Comparison of ENCODE assay signal across 8 cellular contexts in genomic region chr6:87756858-87757257, GRCh38. TPM values are rescaled to one million over a fixed set of nuclear protein-coding genes. Genes with fewer than 3 reads are reported as not detected.
A peak's percentile ranks its signal among the peaks of the same experiment; 100 is the strongest.
DNase-seq lines count a peak whose midpoint lies in the region; ATAC-seq and TF ChIP-seq lines count a peak whose summit lies in the region.
"Had no signal": no experiment of that assay in that cellular context is flagged by ENCODE, and none has a peak within 500 bp of the region (broad histone marks: within the 10 kb centered on the region; RNA-seq: fewer than 3 reads in every experiment).

No MANE protein-coding gene starts in this region.

- dilution Hi-C loops in IMR-90 (cut with HindIII; ENCODE audit: low sequenced_read_pairs, unreplicated experiment), result no loop called here

- no peak overlapping the region for H2BK120ac ChIP-seq in IMR-90 (ENCODE audit: low read depth, low read length)

- DNase-seq in IMR-90 (peak; percentile 83), left lung (peak in 1 of 2 donors; percentile 40), COLO668 (lab: John Stamatoyannopoulos, UW; ENCODE audit: unreplicated experiment) (no peak), left lobe of liver (ENCODE audit: low spot score) (no peak)
- peak; percentile 63 for DNase-seq in activated CD4-positive, alpha-beta memory T cell treated with anti-CD3 and anti-CD28 coated beads for 36 hours

- no peak overlapping the region for H3K23ac ChIP-seq in IMR-90 (ENCODE audit: low read depth, low read length)

- no peaks in the 10 kb centered on the region for H3K9me3 Mint-ChIP-seq in activated CD4-positive, alpha-beta memory T cell treated with anti-CD3 and anti-CD28 coated beads for 36 hours

- no peak overlapping the region for H3K4me3 ChIP-seq in IMR-90 (ENCODE audit: insufficient read depth, low read depth, low read length)
- H3K4me3 ChIP-seq in left lung, result no peak overlapping the region

- H3K27ac Mint-ChIP-seq in activated CD4-positive, alpha-beta memory T cell treated with anti-CD3 and anti-CD28 coated beads for 36 hours, result peak overlapping the region; percentile 6
- H3K27ac Mint-ChIP-seq: activated naive CD8-positive, alpha-beta T cell had no signal

- no peak overlapping the region; a peak in 1 of 4 replicates for H4K8ac ChIP-seq in IMR-90 (ENCODE audit: low read depth in 2 of 2, low read length in 2 of 2)

- no peak overlapping the region for H3K4me3 Mint-ChIP-seq in activated CD4-positive, alpha-beta memory T cell treated with anti-CD3 and anti-CD28 coated beads for 36 hours
- H3K4me3 Mint-ChIP-seq: activated naive CD8-positive, alpha-beta T cell had no signal

- H3K4ac ChIP-seq in IMR-90 (ENCODE audit: low read depth, low read length), result no peak overlapping the region

- H3K36me3 Mint-ChIP-seq in activated CD4-positive, alpha-beta memory T cell treated with anti-CD3 and anti-CD28 coated beads for 36 hours, result no peaks in the 10 kb centered on the region
- H3K36me3 Mint-ChIP-seq: activated naive CD8-positive, alpha-beta T cell had no signal

- no peak overlapping the region; the same call in 1 of the 2 replicates for H3K18ac ChIP-seq in IMR-90 (ENCODE audit: low read depth, low read length)

- no peaks in the 10 kb centered on the region for H3K27me3 Mint-ChIP-seq in activated CD4-positive, alpha-beta memory T cell treated with anti-CD3 and anti-CD28 coated beads for 36 hours
- H3K27me3 Mint-ChIP-seq: activated naive CD8-positive, alpha-beta T cell had no signal

- H3K9me1 ChIP-seq in IMR-90 (ENCODE audit: insufficient read depth, low read length), result no peaks in the 10 kb centered on the region; the same call in 1 of the 2 replicates

- TF ChIP-seq POLR2A in IMR-90 (IDR thresholded peaks at IDR 0.05; ENCODE audit: low read depth, low read length), result no peak

- no peak for TF ChIP-seq RAD21 in IMR-90 (IDR thresholded peaks at IDR 0.05; ENCODE audit: low read length)

- TF ChIP-seq CTCF in IMR-90 (conservative IDR thresholded peaks at IDR 0.05; ENCODE audit: low read depth, low read length) (no peak), left lung (IDR thresholded peaks at IDR 0.05) (no peak)

- no peak overlapping the region for H2BK15ac ChIP-seq in IMR-90 (ENCODE audit: low read depth, low read length)

- H2BK20ac ChIP-seq in IMR-90 (ENCODE audit: low read depth, low read length), result no peak overlapping the region

- H3K4me1 Mint-ChIP-seq in activated CD4-positive, alpha-beta memory T cell treated with anti-CD3 and anti-CD28 coated beads for 36 hours (ENCODE audit: low read depth), result peaks cover 14% of the 10 kb centered on the region

- H3K4me2 ChIP-seq in IMR-90 (ENCODE audit: low read depth, low read length), result peak overlapping the region; percentile 28

- no peaks in the 10 kb centered on the region for H4K20me1 ChIP-seq in IMR-90 (ENCODE audit: insufficient read depth, low read length)

- H3K14ac ChIP-seq in IMR-90 (replicated peaks; ENCODE audit: low read depth, low read length), result no peak overlapping the region

- no peak overlapping the region for H2AK9ac ChIP-seq in IMR-90 (replicated peaks; ENCODE audit: low read depth, low read length, poor library complexity)

- H3K27me3 ChIP-seq in IMR-90 (ENCODE audit: control insufficient read depth, insufficient read depth, low read length), result no peaks in the 10 kb centered on the region
- H3K27me3 ChIP-seq in left lung, result no peaks in the 10 kb centered on the region

- H3K79me1 ChIP-seq in IMR-90 (ENCODE audit: low read depth in 1 of 2, low read length in 2 of 2), result no peaks in the 10 kb centered on the region

- peaks cover 5% of the 10 kb centered on the region; the same call in 1 of the 2 replicates for H3K4me1 ChIP-seq in IMR-90 (ENCODE audit: control insufficient read depth, insufficient read depth, low read length)
- peaks cover 0 to 35% of the 10 kb centered on the region in 2 donors for H3K4me1 ChIP-seq in left lung

- WGBS in IMR-90 (ENCODE audit: extremely low coverage in 2 of 2, insufficient read length in 1 of 2), 2 experiments, result no CpG with 5 or more reads among the region's 2 CpGs

- no peak overlapping the region for H4K5ac ChIP-seq in IMR-90 (ENCODE audit: low read depth, low read length)

- CTCF ChIA-PET in IMR-90 (lab: Yijun Ruan, JAX), result interaction anchor here (0.6 to 1.5 kb wide), 3 partner anchors 9 to 186 kb away, joined by 4 to 5 read pairs (median 5); no protein-coding TSS in a partner anchor
- CTCF ChIA-PET in activated CD4-positive, alpha-beta memory T cell treated with anti-CD3 and anti-CD28 coated beads for 36 hours (lab: Charles Lee), result interaction anchor here (0.6 to 1.1 kb wide), 4 partner anchors 19 to 304 kb away, joined by 3 to 5 read pairs (median 4); no protein-coding TSS in a partner anchor

- BruUV-seq in IMR-90 (replicated peaks; lab: Mats Ljungman, UMichigan), result no TSS peak

- ATAC-seq in GM18499 (IDR thresholded peaks at IDR 0.05; ENCODE audit: insufficient read depth, unreplicated experiment) (peak; percentile 86), GM21717 (IDR thresholded peaks at IDR 0.05; ENCODE audit: unreplicated experiment) (peak; percentile 93), IMR-90 (ENCODE audit: low read depth) (peak; percentile 73), left lung (peak; percentile 79), left lobe of liver (no peak)

- intact Hi-C loops in IMR-90 (cut with micrococcal nuclease), result loop anchor here (5.0 kb wide), 1 partner anchor 55 kb away; the partner anchor contains the start of gene AKIRIN2
- intact Hi-C loops in activated CD4-positive, alpha-beta memory T cell treated with anti-CD3 and anti-CD28 coated beads for 36 hours (cut with micrococcal nuclease), result loop anchor here (1.0 kb wide), 1 partner anchor 19 kb away; no protein-coding TSS in a partner anchor
- intact Hi-C loops in left lung (cut with DNase I), result no loop called here

- no peaks in the 10 kb centered on the region for H3K36me3 ChIP-seq in IMR-90 (ENCODE audit: control insufficient read depth, insufficient read depth, low read length)
- H3K36me3 ChIP-seq in left lung, result no peaks in the 10 kb centered on the region

- no peak overlapping the region; the same call in 1 of the 2 replicates for H4K91ac ChIP-seq in IMR-90 (ENCODE audit: insufficient read depth, low read depth, low read length)

- POLR2A ChIA-PET in IMR-90 (lab: Charles Lee; ENCODE audit: unreplicated experiment), result interaction anchor here (0.9 kb wide), 1 partner anchor 16 kb away, joined by 3 read pairs; no protein-coding TSS in a partner anchor
- POLR2A ChIA-PET in activated CD4-positive, alpha-beta memory T cell treated with anti-CD3 and anti-CD28 coated beads for 36 hours (lab: Charles Lee), result interaction anchor here (0.6 to 1.4 kb wide), 5 partner anchors 19 to 54 kb away, joined by 3 to 7 read pairs (median 3); partner anchors contain the start of gene AKIRIN2

- no peak overlapping the region for H3K56ac ChIP-seq in IMR-90 (ENCODE audit: extremely low read depth, insufficient read depth, low read length)

- H3K9ac ChIP-seq in IMR-90 (ENCODE audit: low read depth, low read length), result no peak overlapping the region

- no peak overlapping the region for H2AFZ ChIP-seq in IMR-90 (replicated peaks; ENCODE audit: low read length, poor library complexity)

- H3K9me3 ChIP-seq in IMR-90 (ENCODE audit: control insufficient read depth, insufficient read depth, low read length), result no peaks in the 10 kb centered on the region
- no peaks in the 10 kb centered on the region for H3K9me3 ChIP-seq in left lung

- in situ Hi-C loops in IMR-90 (cut with MboI; ENCODE audit: low sequenced_read_pairs), result no loop called here

- no peak overlapping the region for H2AK5ac ChIP-seq in IMR-90 (ENCODE audit: low read depth, low read length)

- no peak overlapping the region for H2BK5ac ChIP-seq in IMR-90 (ENCODE audit: low read depth, low read length, poor library complexity, severe bottlenecking)

- H3K27ac ChIP-seq in IMR-90 (ENCODE audit: insufficient read depth, low read length) (peak overlapping the region; percentile 45; the same call in 1 of the 2 replicates), left lung (peak overlapping the region in 1 of 2 donors; percentile 45)

TF ChIP-seq in IMR-90, 13 proteins besides CTCF, POLR2A, EP300 and RAD21:
- peak; percentile 64; the same call in 1 of the 2 replicates for TF ChIP-seq FOS (IDR thresholded peaks at IDR 0.05; ENCODE audit: low read depth, low read length)
- peak; percentile 77 for TF ChIP-seq CEBPB (IDR thresholded peaks at IDR 0.05; ENCODE audit: low read depth, low read length)
- TF ChIP-seq MAZ (IDR thresholded peaks at IDR 0.05; ENCODE audit: borderline replicate concordance, low read depth, low read length), result no peak
- no peak for TF ChIP-seq RFX5 (IDR thresholded peaks at IDR 0.05; ENCODE audit: low read depth, low read length)
- peak; percentile 57; the same call in 1 of the 2 replicates for TF ChIP-seq MXI1 (IDR thresholded peaks at IDR 0.05; ENCODE audit: borderline replicate concordance, low read depth, low read length)
- no peak for TF ChIP-seq RCOR1 (IDR thresholded peaks at IDR 0.05; ENCODE audit: insufficient replicate concordance, low read length)

RNA-seq across cellular contexts. Expression of gene AKIRIN2, which starts 54.8 kb away (rescaled TPM):
- 7.9 and 10.8 TPM in 2 replicates for total RNA-seq in IMR-90 (2012; rRNA removed)
- 25.1 and 26.6 TPM in 2 replicates for polyA plus RNA-seq in IMR-90 (2012; rRNA removed)
- polyA plus RNA-seq in IMR-90 (2012; cell fraction: cytosol; rRNA removed), result 28.5 and 28.7 TPM in 2 replicates
- polyA plus RNA-seq in IMR-90 (2012; cell fraction: nucleus; rRNA removed; ENCODE audit: low replicate concordance), result 18.3 and 20.4 TPM in 2 replicates
- 10 to 100 TPM; 45.7 to 46.0 TPM for total RNA-seq in activated CD4-positive, alpha-beta memory T cell treated with anti-CD3 and anti-CD28 coated beads for 36 hours
- total RNA-seq in left lung, result 10 to 100 TPM; 43.6 to 57.8 TPM
- total RNA-seq in left lobe of liver, result 16.6 TPM

Comparison
In these comparisons a context has a peak if more than half of its experiments do, and no peak if none do; other contexts are left out.
1. DNase-seq: peak in IMR-90 (single experiment) and activated CD4-positive, alpha-beta memory T cell treated with anti-CD3 and anti-CD28 coated beads for 36 hours (single experiment); none in COLO668 (single experiment) and left lobe of liver (single experiment).
2. intact Hi-C loops: an anchor here in IMR-90 (5.0 kb wide) and activated CD4-positive, alpha-beta memory T cell treated with anti-CD3 and anti-CD28 coated beads for 36 hours (1.0 kb wide); none called in left lung.